Comparison of ENCODE assay signal across 9 cellular contexts in the genomic region with DNA sequence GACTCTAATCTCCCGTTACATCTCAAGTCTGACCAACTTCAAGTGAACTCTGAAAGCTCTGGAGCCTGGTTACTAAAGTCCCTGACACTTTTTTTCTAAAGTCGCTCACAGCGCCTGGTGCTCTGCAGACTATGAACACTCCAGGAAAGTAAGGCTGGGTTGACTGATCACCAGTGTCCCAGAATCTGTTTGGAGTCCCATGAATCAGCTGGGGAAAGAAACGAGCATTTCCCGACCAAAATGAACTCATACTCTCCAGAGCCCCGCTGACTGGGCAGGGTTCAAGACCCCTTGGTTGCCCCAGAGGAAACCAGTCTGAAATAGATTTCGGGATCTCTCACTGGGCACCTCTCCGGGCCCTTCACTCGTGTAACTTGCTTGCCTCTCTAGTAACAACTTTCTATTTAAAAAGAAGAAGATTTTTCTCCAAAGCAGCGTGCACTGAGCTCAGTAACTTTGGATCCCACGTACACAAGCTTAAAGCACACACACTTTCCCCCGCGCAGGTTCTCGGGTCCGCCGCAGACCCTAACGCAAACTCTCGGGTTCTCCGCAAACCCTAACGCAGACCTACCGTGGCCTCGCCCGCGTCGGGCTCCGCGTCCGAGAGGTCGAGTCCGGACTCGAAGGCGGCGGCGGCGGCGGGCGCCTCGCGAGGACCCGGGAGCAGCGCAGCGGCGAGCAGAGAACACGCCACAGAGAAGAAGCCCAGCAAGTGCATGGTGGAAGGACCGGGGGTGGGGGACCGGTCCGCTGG. TPM values are rescaled to one million over a fixed set of nuclear protein-coding genes. Genes with fewer than 3 reads are reported as not detected.
A peak's percentile ranks its signal among the peaks of the same experiment; 100 is the strongest.
DNase-seq lines count a peak whose midpoint lies in the region; ATAC-seq and TF ChIP-seq lines count a peak whose summit lies in the region.
"Had no signal": no experiment of that assay in that cellular context is flagged by ENCODE, and none has a peak within 500 bp of the region (broad histone marks: within the 10 kb centered on the region; RNA-seq: fewer than 3 reads in every experiment).

No MANE protein-coding gene starts in this region.

- H3K4me3 ChIP-seq in WI38 (ENCODE audit: low read depth, low read length) (peak overlapping the region; percentile 98), right cardiac atrium (ENCODE audit: low read length) (peak overlapping the region; percentile 95), gastrocnemius medialis (peak overlapping the region; percentile 61 to 72 (median 69))
- H3K4me3 ChIP-seq: K562 had no signal

- peak overlapping the region; percentile 4 for H3K27ac ChIP-seq in right cardiac atrium (ENCODE audit: low read length)
- H3K27ac ChIP-seq in gastrocnemius medialis = peak overlapping the region; percentile 67 to 79 (median 71)

- ATAC-seq in right cardiac atrium = peak; percentile 50 to 53
- peak; percentile 31 to 41 for ATAC-seq in gastrocnemius medialis
- ATAC-seq in activated T-helper 17 cell treated with anti-CD3 and anti-CD28 coated beads, Interleukin-2, amount 50 U/mL, for 72 hours (replicated peaks) = no peak
- ATAC-seq in HG02763 (IDR thresholded peaks at IDR 0.05; ENCODE audit: unreplicated experiment) = no peak

- H3K27me3 ChIP-seq in right cardiac atrium (ENCODE audit: control insufficient read depth, insufficient read depth) (no peaks in the 10 kb centered on the region), gastrocnemius medialis (no peaks in the 10 kb centered on the region)

- H3K9me3 ChIP-seq in right cardiac atrium (ENCODE audit: control insufficient read depth, low read length) = no peaks in the 10 kb centered on the region
- H3K9me3 ChIP-seq in gastrocnemius medialis = no peaks in the 10 kb centered on the region

- TF ChIP-seq CTCF in WI38 (IDR thresholded peaks at IDR 0.05; ENCODE audit: low read depth, low read length) (no peak), gastrocnemius medialis (IDR thresholded peaks at IDR 0.05 in 4 of 5, conservative IDR thresholded peaks at IDR 0.05 in 1 of 5) (no peak)

- H3K36me3 ChIP-seq in gastrocnemius medialis = no peaks in the 10 kb centered on the region

- H3K4me3 Mint-ChIP-seq in activated T-helper 17 cell treated with anti-CD3 and anti-CD28 coated beads, Interleukin-2, amount 50 U/mL, for 72 hours = no peak overlapping the region

- no peaks in the 10 kb centered on the region for H3K9me3 Mint-ChIP-seq in activated T-helper 17 cell treated with anti-CD3 and anti-CD28 coated beads, Interleukin-2, amount 50 U/mL, for 72 hours

- H3K4me1 ChIP-seq in right cardiac atrium (ENCODE audit: control insufficient read depth, insufficient read depth, low read length) = no peaks in the 10 kb centered on the region
- peaks cover 5 to 7% of the 10 kb centered on the region in 2 donors for H3K4me1 ChIP-seq in gastrocnemius medialis

- no peak overlapping the region for H3K27ac Mint-ChIP-seq in activated T-helper 17 cell treated with anti-CD3 and anti-CD28 coated beads, Interleukin-2, amount 50 U/mL, for 72 hours

- in situ Hi-C loops in gastrocnemius medialis (cut with MboI; ENCODE audit: low sequenced_read_pairs in 4 of 4) = no loop called here

- H3K36me3 Mint-ChIP-seq in activated T-helper 17 cell treated with anti-CD3 and anti-CD28 coated beads, Interleukin-2, amount 50 U/mL, for 72 hours (ENCODE audit: low read depth) = no peaks in the 10 kb centered on the region

- H3K27me3 Mint-ChIP-seq in activated T-helper 17 cell treated with anti-CD3 and anti-CD28 coated beads, Interleukin-2, amount 50 U/mL, for 72 hours = peaks cover 36% of the 10 kb centered on the region

- TF ChIP-seq POLR2A in gastrocnemius medialis (IDR thresholded peaks at IDR 0.05) = no peak

- intact Hi-C loops in right cardiac atrium (cut with DNase I) = loop anchor here in 1 of 4 donors (10.0 kb wide), 1 partner anchor 417 kb away; no protein-coding TSS in a partner anchor
- intact Hi-C loops in gastrocnemius medialis (cut with DNase I; ENCODE audit: low total_unique reads) = loop anchor here (10.0 kb wide), 2 partner anchors 217 to 417 kb away; no protein-coding TSS in a partner anchor

- DNase-seq in EL (peak; percentile 54), HCEC 1CT (peak; percentile 20), right cardiac atrium (peak; percentile 28 to 58 (median 56)), gastrocnemius medialis (peak in 1 of 2 donors; percentile 13), iPS-NIHi11 (ENCODE audit: low spot score) (no peak)

- 2% methylated on average over 47 of the region's 47 CpGs for WGBS in right cardiac atrium

- H3K4me1 Mint-ChIP-seq in activated T-helper 17 cell treated with anti-CD3 and anti-CD28 coated beads, Interleukin-2, amount 50 U/mL, for 72 hours = no peaks in the 10 kb centered on the region

RNA-seq across cellular contexts. Expression of a gene that starts 1.0 kb away (rescaled TPM):
- 10 to 100 TPM in 1 of 4 donors, 1 to 10 TPM in 3; 4.2 to 11.4 (median 6.9) TPM for total RNA-seq in right cardiac atrium
- 4.9 TPM for polyA plus RNA-seq in right cardiac atrium
- total RNA-seq in gastrocnemius medialis = 1 to 10 TPM; 1.1 to 2.9 (median 2.3) TPM
- not detected for total RNA-seq in activated T-helper 17 cell treated with anti-CD3 and anti-CD28 coated beads, Interleukin-2, amount 50 U/mL, for 72 hours
- total RNA-seq: K562 had no signal
- polyA plus RNA-seq: K562 had no signal

Comparison
In these comparisons a context has a peak if more than half of its experiments do, and no peak if none do; other contexts are left out.
1. ATAC-seq: peak in right cardiac atrium (2 of 2) and gastrocnemius medialis (2 of 2); none in activated T-helper 17 cell treated with anti-CD3 and anti-CD28 coated beads, Interleukin-2, amount 50 U/mL, for 72 hours (single experiment) and HG02763 (single experiment).
2. Peak in every context shown above with its lines, with median percentiles within 50 percentile points of each other: H3K4me3 ChIP-seq.